ENCODE assay signal across 10 cellular contexts in the genomic region with DNA sequence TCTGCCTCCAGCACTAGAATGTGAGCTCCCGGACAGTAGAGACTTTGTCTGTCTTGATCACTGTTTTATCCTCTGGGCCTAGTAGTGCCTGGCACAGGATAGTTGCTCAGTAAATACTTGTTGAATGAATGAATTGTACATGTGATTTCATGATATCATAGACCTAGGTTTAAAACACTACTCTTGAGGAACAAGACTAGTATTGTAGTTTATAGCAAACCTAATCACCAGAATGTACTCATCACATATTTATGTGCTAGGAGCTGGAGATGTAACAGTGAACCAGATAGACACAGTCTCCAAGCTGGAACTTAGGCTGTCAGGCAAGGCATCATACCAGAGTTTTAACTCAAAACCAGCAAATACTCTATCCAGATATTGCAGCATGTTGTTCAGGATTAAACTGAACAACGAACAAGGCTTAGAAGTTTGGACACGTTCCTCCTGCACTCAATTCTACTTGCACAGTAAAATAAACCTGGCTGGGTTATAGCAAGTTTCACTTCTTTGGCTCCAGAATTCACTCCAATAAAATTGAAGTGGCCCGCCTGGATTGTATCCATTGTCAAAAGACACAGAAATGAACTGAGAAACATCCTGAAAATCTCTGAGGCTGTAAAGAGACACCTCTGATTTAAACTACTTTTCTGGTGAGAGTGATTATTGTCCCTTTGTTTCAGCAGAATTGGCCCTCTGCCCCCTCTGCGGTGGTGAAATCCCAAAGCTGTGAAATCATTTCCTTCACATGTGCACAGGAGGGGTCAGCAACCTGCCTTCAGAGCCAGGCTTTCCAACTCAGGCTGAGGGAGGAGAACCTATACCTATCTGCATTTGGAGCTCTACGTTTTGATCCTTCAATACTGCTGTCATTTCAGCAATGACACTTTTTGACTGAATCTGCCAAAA. TPM values are rescaled to one million over a fixed set of nuclear protein-coding genes. Genes with fewer than 3 reads are reported as not detected.
A peak's percentile ranks its signal among the peaks of the same experiment; 100 is the strongest.
DNase-seq lines count a peak whose midpoint lies in the region; ATAC-seq and TF ChIP-seq lines count a peak whose summit lies in the region.
"Had no signal": no experiment of that assay in that cellular context is flagged by ENCODE, and none has a peak within 500 bp of the region (broad histone marks: within the 10 kb centered on the region; RNA-seq: fewer than 3 reads in every experiment).

No MANE protein-coding gene starts in this region.

- peak overlapping the region in 5 of 11 experiments; percentile 7 to 94 (median 45); a peak in 9 of 22 replicates for H3K27ac ChIP-seq in BLaER1 treated with 17β-estradiol and CSF1 and Interleukin-3, amounts not matched to agents 10 nM and 100 nM
- peak overlapping the region; percentile 34 for H3K27ac ChIP-seq in fibroblast of lung (ENCODE audit: insufficient read depth, low read length)

- no peaks in the 10 kb centered on the region for H3K79me2 ChIP-seq in fibroblast of lung (ENCODE audit: control insufficient read depth, insufficient read depth, low read length)

- H3K36me3 ChIP-seq in BLaER1 treated with 17β-estradiol and CSF1 and Interleukin-3, amounts not matched to agents 10 nM and 100 nM, result peaks cover 0 to 11% (median 0%) of the 10 kb centered on the region in 11 experiments; a peak in 1 of 22 replicates
- no peaks in the 10 kb centered on the region for H3K36me3 ChIP-seq in fibroblast of lung (ENCODE audit: control insufficient read depth, insufficient read depth, low read length)

- no peak overlapping the region for H3K4me3 ChIP-seq in BLaER1 treated with 17β-estradiol and CSF1 and Interleukin-3, amounts not matched to agents 10 nM and 100 nM
- H3K4me3 ChIP-seq in fibroblast of lung (replicated peaks in 1 of 4; ENCODE audit: control extremely low read depth in 1 of 4, insufficient read depth in 1 of 4, low read depth in 3 of 4, low read length in 4 of 4), result no peak overlapping the region

- DNase-seq in RPMI7951 (ENCODE audit: low read depth) (peak; percentile 52), fibroblast of lung (ENCODE audit: low read depth in 2 of 2) (peak; percentile 60 to 77), NCI-H2107 treated with DMSO at 0.1 percent for 48 hours (lab: John Stamatoyannopoulos, UW; ENCODE audit: unreplicated experiment) (no peak), NCI-H146 treated with DMSO at 0.1 percent for 48 hours (lab: John Stamatoyannopoulos, UW; ENCODE audit: unreplicated experiment) (no peak), hypothalamus (lab: John Stamatoyannopoulos, UW) (no peak)
- DNase-seq in natural killer cell treated with Interleukin-12 subunit alpha and Interleukin-12 subunit beta and Interleukin-15 and Interleukin-18, amount 100 ng/mL, for 72 hours (ENCODE audit: low spot score), result no peak
- no peak for DNase-seq in stimulated activated naive B cell treated with anti-CD40 and anti-IgM and Interleukin-4, amounts not matched to agents 10 μg/mL and 1 μg/mL and 100 μg/mL, for 72 hours
- DNase-seq: activated naive CD4-positive, alpha-beta T cell treated with anti-CD3 and anti-CD28 coated beads for 36 hours; NCI-H1436 had no signal

- H3K27me3 ChIP-seq in BLaER1 treated with 17β-estradiol and CSF1 and Interleukin-3, amounts not matched to agents 10 nM and 100 nM, result peaks cover 89 to 100% (median 97%) of the 10 kb centered on the region in 11 experiments
- no peaks in the 10 kb centered on the region for H3K27me3 ChIP-seq in fibroblast of lung (ENCODE audit: control insufficient read depth, insufficient read depth, low read length)

- 0 out of 22 replicates have a peak, but pooled peaks cover 0 to 5% (median 0%) of the 10 kb centered on the region in 11 experiments for H4K20me1 ChIP-seq in BLaER1 treated with 17β-estradiol and CSF1 and Interleukin-3, amounts not matched to agents 10 nM and 100 nM
- H4K20me1 ChIP-seq in fibroblast of lung (ENCODE audit: control insufficient read depth, extremely low read depth, insufficient read depth, low read length), result no peaks in the 10 kb centered on the region

- H3K9me3 ChIP-seq in BLaER1 treated with 17β-estradiol and CSF1 and Interleukin-3, amounts not matched to agents 10 nM and 100 nM (replicated peaks in 1 of 11), result peaks cover 0 to 6% (median 0%) of the 10 kb centered on the region in 11 experiments; a peak in 4 of 22 replicates
- H3K9me3 ChIP-seq in fibroblast of lung (ENCODE audit: control insufficient read depth, insufficient read depth, low read depth, low read length), result no peaks in the 10 kb centered on the region

- H3K9ac ChIP-seq in BLaER1 treated with 17β-estradiol and CSF1 and Interleukin-3, amounts not matched to agents 10 nM and 100 nM, result peak overlapping the region in 2 of 11 experiments; percentile 8 to 24; a peak in 2 of 22 replicates
- no peak overlapping the region for H3K9ac ChIP-seq in fibroblast of lung (ENCODE audit: insufficient read depth, low read length)

- no peak for ATAC-seq in natural killer cell treated with Interleukin-12 subunit alpha and Interleukin-12 subunit beta and Interleukin-15 and Interleukin-18, amount 100 ng/mL, for 72 hours
- ATAC-seq in stimulated activated naive B cell treated with anti-CD40 and anti-IgM and Interleukin-4, amounts not matched to agents 10 μg/mL and 1 μg/mL and 100 μg/mL, for 72 hours (replicated peaks), result no peak

- H3K9me3 Mint-ChIP-seq in natural killer cell treated with Interleukin-12 subunit alpha and Interleukin-12 subunit beta and Interleukin-15 and Interleukin-18, amount 100 ng/mL, for 72 hours, result no peaks in the 10 kb centered on the region
- peaks cover 0 to 3% of the 10 kb centered on the region in 2 donors for H3K9me3 Mint-ChIP-seq in stimulated activated naive B cell treated with anti-CD40 and anti-IgM and Interleukin-4, amounts not matched to agents 10 μg/mL and 1 μg/mL and 100 μg/mL, for 72 hours
- H3K9me3 Mint-ChIP-seq: activated naive CD4-positive, alpha-beta T cell treated with anti-CD3 and anti-CD28 coated beads for 36 hours had no signal

- TF ChIP-seq CTCF in fibroblast of lung (conservative IDR thresholded peaks at IDR 0.05 in 1 of 2, IDR thresholded peaks at IDR 0.05 in 1 of 2; ENCODE audit: low read depth in 1 of 2, low read length in 2 of 2), result no peak

- peak overlapping the region in 9 of 11 experiments; percentile 36 to 90 (median 75); a peak in 19 of 22 replicates for H3K4me2 ChIP-seq in BLaER1 treated with 17β-estradiol and CSF1 and Interleukin-3, amounts not matched to agents 10 nM and 100 nM
- H3K4me2 ChIP-seq in fibroblast of lung (ENCODE audit: extremely low read depth, insufficient read depth, low read length), result no peak overlapping the region

- peaks cover 0 to 2% of the 10 kb centered on the region in 2 donors for H3K27me3 Mint-ChIP-seq in natural killer cell treated with Interleukin-12 subunit alpha and Interleukin-12 subunit beta and Interleukin-15 and Interleukin-18, amount 100 ng/mL, for 72 hours
- H3K27me3 Mint-ChIP-seq in stimulated activated naive B cell treated with anti-CD40 and anti-IgM and Interleukin-4, amounts not matched to agents 10 μg/mL and 1 μg/mL and 100 μg/mL, for 72 hours, result no peaks in the 10 kb centered on the region

- H3K4me3 Mint-ChIP-seq in natural killer cell treated with Interleukin-12 subunit alpha and Interleukin-12 subunit beta and Interleukin-15 and Interleukin-18, amount 100 ng/mL, for 72 hours, result peak overlapping the region; percentile 83
- H3K4me3 Mint-ChIP-seq in stimulated activated naive B cell treated with anti-CD40 and anti-IgM and Interleukin-4, amounts not matched to agents 10 μg/mL and 1 μg/mL and 100 μg/mL, for 72 hours, result no peak overlapping the region
- H3K4me3 Mint-ChIP-seq: activated naive CD4-positive, alpha-beta T cell treated with anti-CD3 and anti-CD28 coated beads for 36 hours had no signal

- no peak overlapping the region for H2AFZ ChIP-seq in fibroblast of lung (ENCODE audit: low read length)

- H3K4me1 ChIP-seq in BLaER1 treated with 17β-estradiol and CSF1 and Interleukin-3, amounts not matched to agents 10 nM and 100 nM, result peaks cover 32 to 100% (median 96%) of the 10 kb centered on the region in 10 experiments
- peaks cover 18% of the 10 kb centered on the region for H3K4me1 ChIP-seq in fibroblast of lung (ENCODE audit: control insufficient read depth, extremely low read depth, insufficient read depth, low read length)

- peaks cover 75 to 93% of the 10 kb centered on the region in 2 donors for H3K4me1 Mint-ChIP-seq in natural killer cell treated with Interleukin-12 subunit alpha and Interleukin-12 subunit beta and Interleukin-15 and Interleukin-18, amount 100 ng/mL, for 72 hours (ENCODE audit: low read depth in 2 of 2)
- peaks cover 27 to 77% of the 10 kb centered on the region in 2 donors for H3K4me1 Mint-ChIP-seq in stimulated activated naive B cell treated with anti-CD40 and anti-IgM and Interleukin-4, amounts not matched to agents 10 μg/mL and 1 μg/mL and 100 μg/mL, for 72 hours

- H3K27ac Mint-ChIP-seq in natural killer cell treated with Interleukin-12 subunit alpha and Interleukin-12 subunit beta and Interleukin-15 and Interleukin-18, amount 100 ng/mL, for 72 hours, result peak overlapping the region; percentile 95 to 99
- H3K27ac Mint-ChIP-seq in stimulated activated naive B cell treated with anti-CD40 and anti-IgM and Interleukin-4, amounts not matched to agents 10 μg/mL and 1 μg/mL and 100 μg/mL, for 72 hours, result no peak overlapping the region
- H3K27ac Mint-ChIP-seq: activated naive CD4-positive, alpha-beta T cell treated with anti-CD3 and anti-CD28 coated beads for 36 hours had no signal

- peaks cover 14% of the 10 kb centered on the region for H3K36me3 Mint-ChIP-seq in natural killer cell treated with Interleukin-12 subunit alpha and Interleukin-12 subunit beta and Interleukin-15 and Interleukin-18, amount 100 ng/mL, for 72 hours
- H3K36me3 Mint-ChIP-seq in stimulated activated naive B cell treated with anti-CD40 and anti-IgM and Interleukin-4, amounts not matched to agents 10 μg/mL and 1 μg/mL and 100 μg/mL, for 72 hours, result no peaks in the 10 kb centered on the region

RNA-seq across cellular contexts. Expression of a gene that starts 23.2 kb away (rescaled TPM):
- total RNA-seq in RPMI7951 (2014; rRNA removed; shearing (Covaris generic)), result under 0.01 and 0.24 TPM in 2 replicates
- 4.1 and 6.4 TPM in 2 replicates for total RNA-seq in fibroblast of lung
- polyA plus RNA-seq in fibroblast of lung, result 2.8 and 2.9 TPM in 2 replicates
- 0.83 and 1.4 TPM in 2 replicates for polyA plus RNA-seq in fibroblast of lung (2012)
- 3.0 and 3.2 TPM in 2 replicates for polyA minus RNA-seq in fibroblast of lung (ENCODE audit: low replicate concordance)
- 10 to 100 TPM; 20.3 to 28.3 TPM for total RNA-seq in natural killer cell treated with Interleukin-12 subunit alpha and Interleukin-12 subunit beta and Interleukin-15 and Interleukin-18, amount 100 ng/mL, for 72 hours

RNA-seq across cellular contexts. Expression of a gene that starts 35.0 kb away (rescaled TPM):
- total RNA-seq in RPMI7951 (2014; rRNA removed; shearing (Covaris generic)), result 27.9 and 29.7 TPM in 2 replicates
- 30.2 and 31.1 TPM in 2 replicates for total RNA-seq in fibroblast of lung
- polyA plus RNA-seq in fibroblast of lung, result 42.4 and 66.8 TPM in 2 replicates
- polyA plus RNA-seq in fibroblast of lung (2012), result 33.7 and 55.4 TPM in 2 replicates
- 20.9 and 32.6 TPM in 2 replicates for polyA minus RNA-seq in fibroblast of lung (ENCODE audit: low replicate concordance)
- total RNA-seq in natural killer cell treated with Interleukin-12 subunit alpha and Interleukin-12 subunit beta and Interleukin-15 and Interleukin-18, amount 100 ng/mL, for 72 hours, result 100 to 1,000 TPM in 1 of 2 donors, 10 to 100 TPM in 1; 91.6 to 173 TPM

Comparison
In these comparisons a context has a peak if more than half of its experiments do, and no peak if none do; other contexts are left out.
1. DNase-seq: peak in RPMI7951 (single experiment) and fibroblast of lung (2 of 2); none in natural killer cell treated with Interleukin-12 subunit alpha and Interleukin-12 subunit beta and Interleukin-15 and Interleukin-18, amount 100 ng/mL, for 72 hours (single experiment), NCI-H2107 treated with DMSO at 0.1 percent for 48 hours (single experiment), NCI-H146 treated with DMSO at 0.1 percent for 48 hours (single experiment), hypothalamus (0 of 51) and stimulated activated naive B cell treated with anti-CD40 and anti-IgM and Interleukin-4, amounts not matched to agents 10 μg/mL and 1 μg/mL and 100 μg/mL, for 72 hours (single experiment).